10 cellular contexts compared by ENCODE assay signal in genomic region chr9:6605202-6605601, GRCh38. TPM values are rescaled to one million over a fixed set of nuclear protein-coding genes. Genes with fewer than 3 reads are reported as not detected.
DNase-seq lines count a peak whose midpoint lies in the region; ATAC-seq, FAIRE-seq and TF ChIP-seq lines count a peak whose summit lies in the region.
"Had no signal": no experiment of that assay in that cellular context is flagged by ENCODE, and none has a peak within 500 bp of the region (broad histone marks: within the 10 kb centered on the region; RNA-seq: fewer than 3 reads in every experiment).

No MANE protein-coding gene starts in this region.

- no peak overlapping the region for H3K4ac ChIP-seq in H9 (ENCODE audit: low read depth, low read length)

- TF ChIP-seq CTCF in Peyer's patch (IDR thresholded peaks at IDR 0.05) (no peak), sigmoid colon (IDR thresholded peaks at IDR 0.05) (no peak), H9 (conservative IDR thresholded peaks at IDR 0.05) (no peak), SK-N-SH (IDR thresholded peaks at IDR 0.05) (no peak)

- no peaks in the 10 kb centered on the region for H3K23me2 ChIP-seq in H9 (ENCODE audit: insufficient read length, low read depth, low read length, poor library complexity, severe bottlenecking)

- POLR2A ChIA-PET in SK-N-SH (lab: Yijun Ruan, JAX) = no interaction called here

- H4K20me1 ChIP-seq in H9 (ENCODE audit: control insufficient read depth, insufficient read depth, insufficient read length) = no peaks in the 10 kb centered on the region
- no peaks in the 10 kb centered on the region for H4K20me1 ChIP-seq in SK-N-SH (ENCODE audit: insufficient read depth)

- H2AK5ac ChIP-seq in H9 (ENCODE audit: insufficient read length, low read length) = no peak overlapping the region

- no peak overlapping the region for H3T11ph ChIP-seq in H9 (ENCODE audit: low read length)

- H4K5ac ChIP-seq in H9 (ENCODE audit: insufficient read length, low read depth, low read length) = no peak overlapping the region

- H3K9ac ChIP-seq in H9 (ENCODE audit: extremely low read depth, insufficient read length, low read length) = no peak overlapping the region
- no peak overlapping the region for H3K9ac ChIP-seq in SK-N-SH

- H3K18ac ChIP-seq in H9 (ENCODE audit: insufficient read length, low read depth, low read length) = no peak overlapping the region

- no peaks in the 10 kb centered on the region for H3K9me2 ChIP-seq in SK-N-SH

- no peak overlapping the region for H3K4me3 Mint-ChIP-seq in H9

- no peak overlapping the region for H2BK12ac ChIP-seq in H9 (ENCODE audit: insufficient read length, low read depth, low read length)

- no peak for TF ChIP-seq POLR2A in GM12891 (IDR thresholded peaks at IDR 0.05; ENCODE audit: low read depth, low read length)
- no peak for TF ChIP-seq POLR2A in Peyer's patch (IDR thresholded peaks at IDR 0.05)
- TF ChIP-seq POLR2A in sigmoid colon (IDR thresholded peaks at IDR 0.05) = no peak

- H3K27me3 ChIP-seq in Peyer's patch (no peaks in the 10 kb centered on the region), sigmoid colon (no peaks in the 10 kb centered on the region), H9 (ENCODE audit: insufficient read depth, low read length) (no peaks in the 10 kb centered on the region), SK-N-SH (ENCODE audit: insufficient read depth) (no peaks in the 10 kb centered on the region)

- no peak overlapping the region for H3K14ac ChIP-seq in H9 (ENCODE audit: insufficient read depth, low read length)

- H3K79me1 ChIP-seq in H9 (ENCODE audit: insufficient read depth, low read depth, low read length, poor library complexity, severe bottlenecking) = no peaks in the 10 kb centered on the region

- no peak overlapping the region for H4K8ac ChIP-seq in H9 (replicated peaks; ENCODE audit: insufficient read length, low read depth, low read length)

- no peak overlapping the region for H2BK20ac ChIP-seq in H9 (ENCODE audit: low read depth, low read length, poor library complexity, severe bottlenecking)

- H2BK15ac ChIP-seq in H9 (ENCODE audit: low read depth, low read length) = no peak overlapping the region

- no peaks in the 10 kb centered on the region; the same call in 1 of the 2 replicates for H3K27me3 Mint-ChIP-seq in H9 (ENCODE audit: low read depth)

- intact Hi-C loops in sigmoid colon (cut with DNase I) = no loop called here

- H3K79me2 ChIP-seq in H9 (ENCODE audit: insufficient read depth, low read length) (no peaks in the 10 kb centered on the region), SK-N-SH (ENCODE audit: insufficient read depth) (no peaks in the 10 kb centered on the region)

- no peak overlapping the region for H2BK120ac ChIP-seq in H9 (ENCODE audit: low read depth, low read length, poor library complexity, severe bottlenecking)

- no peak overlapping the region for H2BK5ac ChIP-seq in H9 (ENCODE audit: insufficient read length, low read length)

- 0 out of 4 replicates have a peak, but pooled peaks cover 0 to 2% of the 10 kb centered on the region in 2 experiments for H3K4me1 Mint-ChIP-seq in H9

- H3K27ac ChIP-seq in Peyer's patch (no peak overlapping the region), sigmoid colon (no peak overlapping the region), H9 (ENCODE audit: insufficient read length, low read depth, low read length) (no peak overlapping the region), SK-N-SH (ENCODE audit: low read depth in 2 of 2, low read length in 1 of 2) (no peak overlapping the region)

- H3K36me3 Mint-ChIP-seq in H9 (ENCODE audit: insufficient read depth in 1 of 3, low read depth in 3 of 3) = peaks cover 50 to 69% (median 67%) of the 10 kb centered on the region in 3 experiments

- no peak overlapping the region for H2AFZ ChIP-seq in H9 (ENCODE audit: low read length)
- H2AFZ ChIP-seq in SK-N-SH (ENCODE audit: low read depth) = no peak overlapping the region

- H3K9me3 Mint-ChIP-seq in H9 = no peaks in the 10 kb centered on the region

- H3K27ac Mint-ChIP-seq in H9 = no peak overlapping the region; a peak in 1 of 7 replicates

- WGBS in sigmoid colon, 2 donors = 72 to 74% methylated on average over 5 of the region's 5 CpGs
- no CpG with 5 or more reads among the region's 5 CpGs for WGBS in H9 (ENCODE audit: extremely low coverage, insufficient read length, low lambda C conversion rate)
- WGBS in SK-N-SH (ENCODE audit: low lambda C conversion rate) = 87% methylated on average over 5 of the region's 5 CpGs

- no peaks in the 10 kb centered on the region for H3K4me1 ChIP-seq in Peyer's patch
- no peaks in the 10 kb centered on the region for H3K4me1 ChIP-seq in sigmoid colon
- no peaks in the 10 kb centered on the region for H3K4me1 ChIP-seq in H9 (ENCODE audit: insufficient read depth, low read length)
- H3K4me1 ChIP-seq in SK-N-SH (ENCODE audit: control insufficient read depth in 1 of 2, insufficient read depth in 2 of 2, low read depth in 1 of 2, low read length in 1 of 2) = no peaks in the 10 kb centered on the region

- TF ChIP-seq EP300 in sigmoid colon (IDR thresholded peaks at IDR 0.05) (no peak), SK-N-SH (IDR thresholded peaks at IDR 0.05; ENCODE audit: borderline replicate concordance in 1 of 2, low read depth in 1 of 2, low read length in 1 of 2) (no peak)

- H3F3A ChIP-seq in SK-N-SH (replicated peaks; ENCODE audit: insufficient read depth) = no peaks in the 10 kb centered on the region

- H3K56ac ChIP-seq in H9 (ENCODE audit: insufficient read length, low read depth, low read length) = no peak overlapping the region

- CTCF ChIA-PET in SK-N-SH (lab: Yijun Ruan, JAX) = interaction anchor here (1.6 kb wide), 1 partner anchor 10 kb away, joined by 3 read pairs; no protein-coding TSS in a partner anchor

- H3K4me3 ChIP-seq in Peyer's patch (no peak overlapping the region), sigmoid colon (no peak overlapping the region), SK-N-SH (ENCODE audit: low read depth in 2 of 2, low read length in 1 of 2) (no peak overlapping the region)

- H3K9me3 ChIP-seq in Peyer's patch = no peaks in the 10 kb centered on the region
- H3K9me3 ChIP-seq in sigmoid colon = no peaks in the 10 kb centered on the region
- no peaks in the 10 kb centered on the region for H3K9me3 ChIP-seq in H9 (ENCODE audit: control insufficient read depth, low read depth, low read length)
- H3K9me3 ChIP-seq in SK-N-SH = no peaks in the 10 kb centered on the region

- H4K91ac ChIP-seq in H9 (ENCODE audit: insufficient read length, low read depth, low read length) = no peak overlapping the region

- DNase-seq in GM12891 (ENCODE audit: insufficient read length, low spot score) (no peak), Peyer's patch (peak in 2 of 3 donors; percentile 62), DMS53 (lab: John Stamatoyannopoulos, UW) (no peak), sigmoid colon (no peak), H9 (no peak), SK-N-SH (no peak)
- DNase-seq: NCI-H1436 treated with DMSO at 0.1 percent for 48 hours had no signal

- TF ChIP-seq RAD21 in SK-N-SH (IDR thresholded peaks at IDR 0.05; ENCODE audit: low read length) = no peak

- ATAC-seq in GM19328 (IDR thresholded peaks at IDR 0.05; ENCODE audit: unreplicated experiment) = peak; percentile 65
- peak; percentile 76 for ATAC-seq in HG02884 (IDR thresholded peaks at IDR 0.05; ENCODE audit: unreplicated experiment)

- H3K36me3 ChIP-seq in Peyer's patch = no peaks in the 10 kb centered on the region
- no peaks in the 10 kb centered on the region for H3K36me3 ChIP-seq in sigmoid colon
- H3K36me3 ChIP-seq in SK-N-SH (replicated peaks in 1 of 2; ENCODE audit: control insufficient read depth in 1 of 2, insufficient read depth in 2 of 2, low read length in 1 of 2) = no peaks in the 10 kb centered on the region

- H3K4me2 ChIP-seq in H9 (ENCODE audit: insufficient read depth, insufficient read length, low read length) (no peak overlapping the region), SK-N-SH (no peak overlapping the region)

- H3K23ac ChIP-seq in H9 (ENCODE audit: insufficient read length, low read depth, low read length) = no peak overlapping the region

- peak; percentile 91 for FAIRE-seq in GM12891 (lab: Jason Lieb, UNC)

TF ChIP-seq in GM12891, 5 proteins besides CTCF, POLR2A, EP300 and RAD21:
- TF ChIP-seq TAF1 (IDR thresholded peaks at IDR 0.05; ENCODE audit: low read depth, low read length) (no peak), PAX5 (IDR thresholded peaks at IDR 0.05; ENCODE audit: insufficient read depth, low read length, severe bottlenecking) (peak; percentile 64), POLR2AphosphoS5 (IDR thresholded peaks at IDR 0.05; ENCODE audit: low read depth, low read length) (no peak), SPI1 (IDR thresholded peaks at IDR 0.05; ENCODE audit: low read depth, low read length) (peak; percentile 58), POU2F2 (IDR thresholded peaks at IDR 0.05; ENCODE audit: low read depth, low read length) (no peak)
TF ChIP-seq in GM12891: peak in this region for 2.

TF ChIP-seq in SK-N-SH, 30 proteins besides CTCF, POLR2A, EP300 and RAD21 (continues in another document):
- TF ChIP-seq SMC3 (IDR thresholded peaks at IDR 0.05; ENCODE audit: low read depth, low read length) (no peak), POLR2AphosphoS5 (IDR thresholded peaks at IDR 0.05; ENCODE audit: low read depth, low read length) (no peak), TEAD4 (IDR thresholded peaks at IDR 0.05; ENCODE audit: borderline replicate concordance, insufficient read depth) (no peak), FOXM1 (IDR thresholded peaks at IDR 0.05; ENCODE audit: low read depth) (no peak), FOXJ3 (CRISPR knock-in tag; IDR thresholded peaks at IDR 0.05) (no peak), FOSL2 (IDR thresholded peaks at IDR 0.05; ENCODE audit: borderline replicate concordance, low read depth) (no peak), GABPA (IDR thresholded peaks at IDR 0.05; ENCODE audit: low read depth) (no peak), USF2 (IDR thresholded peaks at IDR 0.05; ENCODE audit: borderline replicate concordance, low read depth, low read length) (no peak)

RNA-seq across cellular contexts. Expression of gene GLDC, which starts 40.3 kb away (rescaled TPM):
- 40.4 TPM for polyA plus RNA-seq in GM12891 (2012; ENCODE audit: low read depth, missing spikeins)
- total RNA-seq in Peyer's patch = 1 to 10 TPM in 1 of 4 donors, under 1 TPM in 1, not detected in 2; 0.27 to 2.5 TPM
- total RNA-seq in sigmoid colon = 1 to 10 TPM in 1 of 4 donors, not detected in 3; 1.2 TPM
- 1 to 10 TPM in 1 of 3 donors, under 1 TPM in 1, not detected in 1; 0.51 to 1.8 TPM for polyA plus RNA-seq in sigmoid colon
- total RNA-seq in H9 (2021) = 74.4 and 74.6 TPM in 2 replicates
- polyA plus RNA-seq in SK-N-SH (2012; rRNA removed) = 4.1 TPM in 2 replicates
- 2.9 and 3.8 TPM in 2 replicates for polyA plus RNA-seq in SK-N-SH (2012; cell fraction: cytosol; rRNA removed)
- polyA plus RNA-seq in SK-N-SH (2012; cell fraction: nucleus; rRNA removed) = 3.4 and 4.8 TPM in 2 replicates
- total RNA-seq: bronchial epithelial cell had no signal

Comparison
In these comparisons a context has a peak if more than half of its experiments do, and no peak if none do; other contexts are left out.
1. DNase-seq: peak in Peyer's patch (2 of 3); none in GM12891 (single experiment), DMS53 (single experiment), sigmoid colon (single experiment), H9 (single experiment) and SK-N-SH (single experiment).
2. RNA of gene GLDC, which starts 40.3 kb away (total RNA-seq): 74.4 to 74.6 TPM in H9; 1.2 TPM in sigmoid colon and 0.27 to 2.5 TPM in Peyer's patch; every median in the first group is over 10 times any median in the second.